In genomic region chr15:33013827-33014445, GRCh38 we compare ENCODE assay signal across 11 cellular contexts.
DNase-seq lines count a peak whose midpoint lies in the region; ATAC-seq lines count a peak whose summit lies in the region.
"Had no signal": no experiment of that assay in that cellular context is flagged by ENCODE, and none has a peak within 500 bp of the region (broad histone marks: within the 10 kb centered on the region; RNA-seq: fewer than 3 reads in every experiment).

No MANE protein-coding gene starts in this region.

- no peak overlapping the region for H3K4me3 ChIP-seq in neuronal stem cell (ENCODE audit: low read length in 2 of 2)
- H3K4me3 ChIP-seq in effector memory CD4-positive, alpha-beta T cell (ENCODE audit: insufficient read depth, low read depth, low read length, poor library complexity, severe bottlenecking), result no peak overlapping the region

- DNase-seq in EH (ENCODE audit: low read depth) (peak; percentile 87), NCI-H460 (ENCODE audit: extremely low read depth, low read depth) (peak; percentile 23), dermis blood vessel endothelial cell (peak; percentile 27), neuronal stem cell (ENCODE audit: low spot score) (no peak), SK-N-DZ (ENCODE audit: low spot score) (no peak)
- DNase-seq in effector memory CD4-positive, alpha-beta T cell, result no peak
- DNase-seq: DMS153, KBM-7, NCI-H524 had no signal

- no peak overlapping the region for H3K23ac ChIP-seq in neuronal stem cell (ENCODE audit: low read depth, low read length, poor library complexity)

- no peak overlapping the region for H2AK5ac ChIP-seq in neuronal stem cell (ENCODE audit: low read depth, low read length)

- peaks cover 0 to 4% of the 10 kb centered on the region in 2 donors for H3K9me3 ChIP-seq in neuronal stem cell (replicated peaks in 1 of 2; ENCODE audit: control insufficient read depth in 2 of 2, insufficient read depth in 1 of 2, low read depth in 1 of 2, low read length in 2 of 2)
- H3K9me3 ChIP-seq in effector memory CD4-positive, alpha-beta T cell (ENCODE audit: control insufficient read depth, low read length), result no peaks in the 10 kb centered on the region

- no peak overlapping the region for H2BK5ac ChIP-seq in neuronal stem cell (ENCODE audit: low read length)

- no peak overlapping the region for H3K18ac ChIP-seq in neuronal stem cell (ENCODE audit: low read length)

- peaks cover 0 to 12% of the 10 kb centered on the region in 2 donors for H3K4me1 ChIP-seq in neuronal stem cell (ENCODE audit: control insufficient read depth in 2 of 2, insufficient read depth in 1 of 2, low read depth in 1 of 2, low read length in 2 of 2)
- no peaks in the 10 kb centered on the region for H3K4me1 ChIP-seq in effector memory CD4-positive, alpha-beta T cell (ENCODE audit: control insufficient read depth, insufficient read depth, low read length, poor library complexity, severe bottlenecking)

- H4K91ac ChIP-seq in neuronal stem cell (ENCODE audit: low read depth, low read length, poor library complexity), result no peak overlapping the region

- no peak overlapping the region for H2AFZ ChIP-seq in neuronal stem cell (ENCODE audit: low read length)

- no peak overlapping the region for H4K8ac ChIP-seq in neuronal stem cell (ENCODE audit: low read depth, low read length)

- H2BK120ac ChIP-seq in neuronal stem cell (ENCODE audit: low read depth, low read length), result no peak overlapping the region

- H3K14ac ChIP-seq in neuronal stem cell (ENCODE audit: low read length), result no peak overlapping the region

- WGBS in neuronal stem cell (ENCODE audit: extremely low coverage in 2 of 2, insufficient read length in 2 of 2, insufficient replicate concordance in 1 of 2), 2 donors, result no CpG with 5 or more reads among the region's 3 CpGs

- H3K36me3 ChIP-seq in neuronal stem cell (replicated peaks in 1 of 2; ENCODE audit: control insufficient read depth in 2 of 2, insufficient read depth in 2 of 2, low read length in 2 of 2), result no peaks in the 10 kb centered on the region
- H3K36me3 ChIP-seq in effector memory CD4-positive, alpha-beta T cell (ENCODE audit: control insufficient read depth, insufficient read depth, low read length), result no peaks in the 10 kb centered on the region

- no peak overlapping the region for H3K4ac ChIP-seq in neuronal stem cell (ENCODE audit: low read length)

- no peaks in the 10 kb centered on the region for H3K79me1 ChIP-seq in neuronal stem cell (ENCODE audit: low read depth, low read length)

- H3K4me2 ChIP-seq in neuronal stem cell (ENCODE audit: insufficient read depth, low read length, poor library complexity, severe bottlenecking), result no peak overlapping the region

- no peak overlapping the region for H3K27ac ChIP-seq in neuronal stem cell (replicated peaks; ENCODE audit: low read length)
- H3K27ac ChIP-seq in effector memory CD4-positive, alpha-beta T cell (ENCODE audit: insufficient read depth, low read length, poor library complexity, severe bottlenecking), result no peak overlapping the region

- ATAC-seq in GM18858 (IDR thresholded peaks at IDR 0.05; ENCODE audit: unreplicated experiment), result no peak
- no peak for ATAC-seq in HG03354 (IDR thresholded peaks at IDR 0.05; ENCODE audit: poor library complexity, severe bottlenecking, unreplicated experiment)

- H3K9ac ChIP-seq in neuronal stem cell (ENCODE audit: low read depth, low read length, poor library complexity), result no peak overlapping the region

- H3K27me3 ChIP-seq in neuronal stem cell (ENCODE audit: control insufficient read depth in 3 of 3, insufficient read depth in 3 of 3, low read depth in 1 of 3, low read length in 3 of 3), result no peaks in the 10 kb centered on the region
- H3K27me3 ChIP-seq in effector memory CD4-positive, alpha-beta T cell (replicated peaks; ENCODE audit: control insufficient read depth, insufficient read depth, low read length, poor library complexity, severe bottlenecking), result no peaks in the 10 kb centered on the region

- H2BK15ac ChIP-seq in neuronal stem cell (ENCODE audit: low read length), result peak overlapping the region; percentile 6

- no peak overlapping the region for H2BK12ac ChIP-seq in neuronal stem cell (ENCODE audit: low read length)

Comparison
In these comparisons a context has a peak if more than half of its experiments do, and no peak if none do; other contexts are left out.
1. DNase-seq: peak in EH (single experiment), NCI-H460 (single experiment) and dermis blood vessel endothelial cell (single experiment); none in neuronal stem cell (single experiment), effector memory CD4-positive, alpha-beta T cell (0 of 3) and SK-N-DZ (single experiment).